Comparison of ENCODE assay signal across 18 cellular contexts in the genomic region with DNA sequence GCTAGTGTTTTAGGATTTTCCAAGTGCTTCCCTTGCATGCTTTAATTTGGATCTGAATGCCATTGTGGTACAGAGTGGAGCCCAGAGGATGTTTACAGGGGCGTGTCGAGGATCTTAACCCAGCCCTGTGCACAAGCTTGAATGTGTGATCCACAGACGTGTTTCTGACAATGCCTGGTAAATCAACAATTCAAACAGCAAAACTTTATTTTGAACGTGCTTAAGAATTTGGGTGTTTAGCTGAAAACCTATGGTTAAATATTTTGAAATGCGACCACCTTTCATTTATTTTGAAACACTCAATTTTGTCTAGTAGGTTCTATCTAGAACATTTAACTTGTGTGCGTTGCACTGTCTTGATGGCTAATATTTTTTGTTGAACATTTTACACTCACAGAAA. TPM values are rescaled to one million over a fixed set of nuclear protein-coding genes. Genes with fewer than 3 reads are reported as not detected.
DNase-seq lines count a peak whose midpoint lies in the region; ATAC-seq, FAIRE-seq and TF ChIP-seq lines count a peak whose summit lies in the region.
"Had no signal": no experiment of that assay in that cellular context is flagged by ENCODE, and none has a peak within 500 bp of the region (broad histone marks: within the 10 kb centered on the region; RNA-seq: fewer than 3 reads in every experiment).

No MANE protein-coding gene starts in this region.

- DNase-seq in heart right ventricle (no peak), Right ventricle myocardium superior (no peak), G401 (ENCODE audit: low spot score) (peak; percentile 53), GM12878 (ENCODE audit: low read depth, low spot score) (no peak), posterior vena cava (ENCODE audit: low spot score) (peak; percentile 41), NCI-H1092 treated with DMSO at 0.1 percent for 48 hours (lab: John Stamatoyannopoulos, UW) (no peak)
- no peak for DNase-seq in stimulated activated CD4-positive, alpha-beta T cell treated with anti-CD3 and anti-CD28 coated beads, Interleukin-2, amount 100 ng/mL, for 24 hours
- DNase-seq: CD4-positive, alpha-beta T cell; NCI-H1105 treated with DMSO at 0.1 percent for 48 hours; NCI-H2029; NCI-H446; NCI-H524 treated with DMSO at 0.1 percent for 48 hours; Peyer's patch had no signal

- CTCF ChIA-PET in GM12878 (lab: Yijun Ruan, JAX), result interaction anchor here (1.1 to 5.9 kb wide), 5 partner anchors 21 to 37 kb away, joined by 4 to 36 read pairs (median 6); a partner anchor contains a TSS

- H2AFZ ChIP-seq in GM12878 (ENCODE audit: control insufficient read depth, low read depth, low read length), result no peak overlapping the region

- RAD21 ChIA-PET in GM12878 (lab: Charles Lee; ENCODE audit: unreplicated experiment), result interaction anchor here (0.7 to 6.2 kb wide), 6 partner anchors 21 to 40 kb away, joined by 3 to 34 read pairs (median 4); a partner anchor contains a TSS

- H3K27ac ChIP-seq in heart right ventricle (peak overlapping the region in 8 of 10 donors; percentile 80 to 94 (median 91)), GM12878 (ENCODE audit: control insufficient read depth, insufficient read depth) (no peak overlapping the region)
- H3K27ac ChIP-seq: HL-60, Peyer's patch had no signal

- POLR2A ChIA-PET in GM12878 (lab: Charles Lee), result interaction anchor here (1.6 to 4.2 kb wide), 3 partner anchors 9 to 39 kb away, joined by 4 to 20 read pairs (median 6); no protein-coding TSS in a partner anchor

- H3K36me3 ChIP-seq in heart right ventricle (no peaks in the 10 kb centered on the region), GM12878 (ENCODE audit: control insufficient read depth in 2 of 2, insufficient read depth in 2 of 2, low read length in 1 of 2) (no peaks in the 10 kb centered on the region)
- H3K36me3 ChIP-seq: Peyer's patch had no signal

- peaks cover 0 to 68% (median 5%) of the 10 kb centered on the region in 7 donors for H3K27me3 ChIP-seq in heart right ventricle
- no peaks in the 10 kb centered on the region; a peak in 1 of 4 replicates for H3K27me3 ChIP-seq in GM12878 (replicated peaks in 1 of 2; ENCODE audit: control insufficient read depth in 2 of 2, insufficient read depth in 2 of 2, low read length in 1 of 2)

- WGBS in heart right ventricle, 2 donors, result 72 to 75% methylated on average over 6 of the region's 6 CpGs
- WGBS in GM12878 (ENCODE audit: insufficient coverage, insufficient replicate concordance, low lambda C conversion rate, missing lambda C conversion rate), result 54% methylated on average over 6 of the region's 6 CpGs

- no peak for TF ChIP-seq CTCF in heart right ventricle (IDR thresholded peaks at IDR 0.05)
- no peak for TF ChIP-seq CTCF in GM12878 (IDR thresholded peaks at IDR 0.05 in 2 of 3, conservative IDR thresholded peaks at IDR 0.05 in 1 of 3; ENCODE audit: control insufficient read depth in 2 of 3, extremely low read depth in 1 of 3, insufficient read depth in 1 of 3, low read depth in 3 of 3, low read length in 3 of 3)

- SMC1A ChIA-PET in GM12878 (lab: Charles Lee; ENCODE audit: uncharacterized antibody, unreplicated experiment), result interaction anchor here (1.0 to 2.4 kb wide), 7 partner anchors 13 to 40 kb away, joined by 4 to 7 read pairs (median 5); no protein-coding TSS in a partner anchor

- peaks cover 28% of the 10 kb centered on the region for H3K79me2 ChIP-seq in GM12878 (ENCODE audit: control insufficient read depth, insufficient read depth, low read length)

- no TSS peak for BruUV-seq in GM12878 (replicated peaks; lab: Mats Ljungman, UMichigan)

- intact Hi-C loops in heart right ventricle (cut with DNase I), result no loop called here
- intact Hi-C loops in Right ventricle myocardium superior (cut with DNase I), result no loop called here
- intact Hi-C loops in GM12878 (cut with micrococcal nuclease; ENCODE audit: unreplicated experiment), result no loop called here
- intact Hi-C loops in posterior vena cava (cut with DNase I), result no loop called here

- in situ Hi-C loops in G401 (cut with HindIII; ENCODE audit: low sequenced_read_pairs) (no loop called here), GM12878 (cut with MboI) (no loop called here)

- peak overlapping the region; percentile 74; the same call in 1 of the 2 replicates for H3K9ac ChIP-seq in GM12878 (ENCODE audit: control insufficient read depth, insufficient read depth, low read length)

- peak overlapping the region in 5 of 10 donors; percentile 55 to 64 (median 61) for H3K4me3 ChIP-seq in heart right ventricle
- H3K4me3 ChIP-seq in GM12878, result no peak overlapping the region; the same call in none of the 2 replicates
- H3K4me3 ChIP-seq: Peyer's patch had no signal

- FAIRE-seq in GM12878 (lab: Jason Lieb, UNC), result no peak
- FAIRE-seq: D721Med, H54 had no signal

- no peak for ATAC-seq in heart right ventricle
- ATAC-seq in Right ventricle myocardium superior (ENCODE audit: poor library complexity), result no peak
- no peak for ATAC-seq in GM12878
- no peak for ATAC-seq in HG02938 (IDR thresholded peaks at IDR 0.05; ENCODE audit: unreplicated experiment)
- ATAC-seq: SK-N-SH treated with all-trans-retinoic acid at 6 μM for 48 hours had no signal

- H3K9me3 ChIP-seq in heart right ventricle, result no peaks in the 10 kb centered on the region
- peaks cover 7% of the 10 kb centered on the region; the same call in 2 of the 3 replicates for H3K9me3 ChIP-seq in GM12878 (replicated peaks; ENCODE audit: control insufficient read depth, insufficient read depth, low read length)
- H3K9me3 ChIP-seq: Peyer's patch had no signal

- no peaks in the 10 kb centered on the region for H4K20me1 ChIP-seq in GM12878 (ENCODE audit: control insufficient read depth, insufficient read depth)

- TF ChIP-seq POLR2A in GM12878 (IDR thresholded peaks at IDR 0.05; ENCODE audit: low read depth, low read length), result no peak

- peaks cover 4 to 77% (median 33%) of the 10 kb centered on the region in 9 donors for H3K4me1 ChIP-seq in heart right ventricle
- peaks cover 28% of the 10 kb centered on the region for H3K4me1 ChIP-seq in GM12878 (ENCODE audit: control insufficient read depth, insufficient read depth, low read length)

- H3K4me2 ChIP-seq in GM12878 (ENCODE audit: control insufficient read depth, insufficient read depth), result no peak overlapping the region

- no peak for TF ChIP-seq EP300 in GM12878 (IDR thresholded peaks at IDR 0.05; ENCODE audit: borderline replicate concordance in 1 of 2, control insufficient read depth in 1 of 2, low read depth in 2 of 2, low read length in 2 of 2)

- no peak for TF ChIP-seq RAD21 in GM12878 (IDR thresholded peaks at IDR 0.05; ENCODE audit: insufficient read depth, low read depth, low read length)

RNA-seq across cellular contexts. Expression of a gene that starts 1.8 kb away (rescaled TPM):
- total RNA-seq in heart right ventricle (100 to 1,000 TPM in 7 of 10 donors, 10 to 100 TPM in 3; 71.8 to 183 (median 109) TPM), Right ventricle myocardium superior (247 TPM), GM12878 (2014; rRNA removed) (20.9 and 24.1 TPM in 2 replicates), GM12878 (2014; rRNA removed; fragmentation: Illumina TruSeq; extraction: Trizol) (11.9 and 14.7 TPM in 2 replicates), GM12878 (2021) (21.0 and 21.1 TPM in 2 replicates), posterior vena cava (1 to 10 TPM; 2.3 to 2.8 TPM)
- polyA plus RNA-seq in heart right ventricle (100 to 1,000 TPM in 1 of 2 donors, 10 to 100 TPM in 1; 44.9 to 138 TPM), GM12878 (2011; rRNA removed) (4.1 and 7.0 TPM in 2 replicates), GM12878 (2014; fragmentation: Illumina TruSeq; extraction: Trizol) (13.1 and 23.7 TPM in 2 replicates), GM12878 (2014; fragmentation: Nextera tagmentation; extraction: Ambion mirVana) (1 to 10 TPM; 2.2 to 5.5 TPM), GM12878 (2014; rRNA removed) (25.5 and 26.0 TPM in 2 replicates), GM12878 (2016; fragmentation: Nextera tagmentation; extraction: Ambion mirVana) (10 to 100 TPM; 27.3 to 30.3 TPM)
- 0.49 TPM in 1 of 2 replicates, not detected in the other for total RNA-seq in G401 (2014; rRNA removed; shearing (Covaris generic))
- 7.2 and 8.4 TPM in 2 replicates for total RNA-seq in GM12878 (2013; cell fraction: nucleolus; rRNA removed)
- 7.9 TPM for polyA plus RNA-seq in GM12878 (2011; ENCODE audit: low read depth)
- polyA plus RNA-seq in GM12878 (2011; cell fraction: cytosol; rRNA removed), result 11.6 and 12.3 TPM in 2 replicates
- 6.2 and 6.5 TPM in 2 replicates for polyA plus RNA-seq in GM12878 (2011; cell fraction: nucleus; rRNA removed)
- polyA plus RNA-seq in GM12878 (2012), result 8.5 and 13.0 TPM in 2 replicates
- 4.2 and 7.4 TPM in 2 replicates for polyA minus RNA-seq in GM12878 (2011; rRNA and poly(A)+ RNA removed)
- polyA minus RNA-seq in GM12878 (2011; cell fraction: cytosol; rRNA and poly(A)+ RNA removed), result 1.4 and 1.6 TPM in 2 replicates
- polyA minus RNA-seq in GM12878 (2011; cell fraction: nucleus; rRNA and poly(A)+ RNA removed), result 0.48 and 1.4 TPM in 2 replicates

RNA-seq across cellular contexts. Expression of a gene that starts 34.6 kb away (rescaled TPM):
- 10 to 100 TPM; 16.6 to 27.1 (median 21.3) TPM for total RNA-seq in heart right ventricle
- polyA plus RNA-seq in heart right ventricle, result 10 to 100 TPM in 1 of 2 donors, 1 to 10 TPM in 1; 8.3 to 10.7 TPM
- total RNA-seq in Right ventricle myocardium superior, result 20.3 TPM
- total RNA-seq in G401 (2014; rRNA removed; shearing (Covaris generic)), result 13.7 and 20.7 TPM in 2 replicates
- total RNA-seq in GM12878 (2013; cell fraction: nucleolus; rRNA removed), result 32.1 and 35.1 TPM in 2 replicates
- total RNA-seq in GM12878 (2014; rRNA removed), result 24.1 and 25.8 TPM in 2 replicates
- total RNA-seq in GM12878 (2014; rRNA removed; fragmentation: Illumina TruSeq; extraction: Trizol), result 16.6 and 19.7 TPM in 2 replicates
- total RNA-seq in GM12878 (2021), result 50.0 and 50.8 TPM in 2 replicates
- 10.9 TPM for polyA plus RNA-seq in GM12878 (2011; ENCODE audit: low read depth)
- 21.5 and 29.1 TPM in 2 replicates for polyA plus RNA-seq in GM12878 (2011; rRNA removed)
- 45.9 and 46.4 TPM in 2 replicates for polyA plus RNA-seq in GM12878 (2011; cell fraction: cytosol; rRNA removed)
- polyA plus RNA-seq in GM12878 (2011; cell fraction: nucleus; rRNA removed), result 21.1 and 25.5 TPM in 2 replicates
- polyA plus RNA-seq in GM12878 (2012), result 20.4 and 25.0 TPM in 2 replicates
- polyA plus RNA-seq in GM12878 (2014; fragmentation: Illumina TruSeq; extraction: Trizol), result 15.3 and 25.2 TPM in 2 replicates
- 1 to 10 TPM in 1 of 2 experiments, under 1 TPM in 1; 0.79 to 1.1 TPM for polyA plus RNA-seq in GM12878 (2014; fragmentation: Nextera tagmentation; extraction: Ambion mirVana)
- polyA plus RNA-seq in GM12878 (2014; rRNA removed), result 35.5 and 39.9 TPM in 2 replicates
- 1 to 10 TPM; 6.2 to 6.9 TPM for polyA plus RNA-seq in GM12878 (2016; fragmentation: Nextera tagmentation; extraction: Ambion mirVana)
- 35.8 and 47.0 TPM in 2 replicates for polyA minus RNA-seq in GM12878 (2011; rRNA and poly(A)+ RNA removed)
- 16.1 and 18.3 TPM in 2 replicates for polyA minus RNA-seq in GM12878 (2011; cell fraction: cytosol; rRNA and poly(A)+ RNA removed)
- polyA minus RNA-seq in GM12878 (2011; cell fraction: nucleus; rRNA and poly(A)+ RNA removed), result 8.1 and 13.5 TPM in 2 replicates
- 10 to 100 TPM; 25.5 to 28.5 TPM for total RNA-seq in posterior vena cava

RNA-seq across cellular contexts. Expression of a gene that starts 37.5 kb away (rescaled TPM):
- total RNA-seq in heart right ventricle (1 to 10 TPM; 1.4 to 7.7 (median 3.2) TPM), Right ventricle myocardium superior (1.6 TPM), GM12878 (2014; rRNA removed) (58.5 and 66.4 TPM in 2 replicates), GM12878 (2014; rRNA removed; fragmentation: Illumina TruSeq; extraction: Trizol) (39.8 and 43.0 TPM in 2 replicates), GM12878 (2021) (37.5 and 42.7 TPM in 2 replicates), posterior vena cava (1 to 10 TPM; 5.9 to 8.1 TPM)
- polyA plus RNA-seq in heart right ventricle (1 to 10 TPM; 3.2 to 3.9 TPM), GM12878 (2011; rRNA removed) (83.5 and 84.7 TPM in 2 replicates), GM12878 (2014; fragmentation: Illumina TruSeq; extraction: Trizol) (42.3 and 44.7 TPM in 2 replicates), GM12878 (2014; fragmentation: Nextera tagmentation; extraction: Ambion mirVana) (10 to 100 TPM; 53.0 to 65.7 TPM), GM12878 (2014; rRNA removed) (53.0 and 65.8 TPM in 2 replicates), GM12878 (2016; fragmentation: Nextera tagmentation; extraction: Ambion mirVana) (10 to 100 TPM; 60.6 to 66.8 TPM)
- 2.0 and 2.1 TPM in 2 replicates for total RNA-seq in G401 (2014; rRNA removed; shearing (Covaris generic))
- 9.9 and 10.7 TPM in 2 replicates for total RNA-seq in GM12878 (2013; cell fraction: nucleolus; rRNA removed)
- 29.6 TPM for polyA plus RNA-seq in GM12878 (2011; ENCODE audit: low read depth)
- 76.9 and 77.8 TPM in 2 replicates for polyA plus RNA-seq in GM12878 (2011; cell fraction: cytosol; rRNA removed)
- polyA plus RNA-seq in GM12878 (2011; cell fraction: nucleus; rRNA removed), result 54.3 and 59.3 TPM in 2 replicates
- 29.4 and 36.3 TPM in 2 replicates for polyA plus RNA-seq in GM12878 (2012)
- polyA minus RNA-seq in GM12878 (2011; rRNA and poly(A)+ RNA removed), result 55.4 and 67.0 TPM in 2 replicates
- 17.2 and 18.8 TPM in 2 replicates for polyA minus RNA-seq in GM12878 (2011; cell fraction: cytosol; rRNA and poly(A)+ RNA removed)
- polyA minus RNA-seq in GM12878 (2011; cell fraction: nucleus; rRNA and poly(A)+ RNA removed), result 8.5 and 12.8 TPM in 2 replicates

Comparison
In these comparisons a context has a peak if more than half of its experiments do, and no peak if none do; other contexts are left out.
1. DNase-seq: peak in G401 (single experiment) and posterior vena cava (single experiment); none in heart right ventricle (0 of 2), Right ventricle myocardium superior (single experiment), GM12878 (single experiment), NCI-H1092 treated with DMSO at 0.1 percent for 48 hours (single experiment) and stimulated activated CD4-positive, alpha-beta T cell treated with anti-CD3 and anti-CD28 coated beads, Interleukin-2, amount 100 ng/mL, for 24 hours (0 of 2).